ENCODE assay signal across 13 cellular contexts in the genomic region with DNA sequence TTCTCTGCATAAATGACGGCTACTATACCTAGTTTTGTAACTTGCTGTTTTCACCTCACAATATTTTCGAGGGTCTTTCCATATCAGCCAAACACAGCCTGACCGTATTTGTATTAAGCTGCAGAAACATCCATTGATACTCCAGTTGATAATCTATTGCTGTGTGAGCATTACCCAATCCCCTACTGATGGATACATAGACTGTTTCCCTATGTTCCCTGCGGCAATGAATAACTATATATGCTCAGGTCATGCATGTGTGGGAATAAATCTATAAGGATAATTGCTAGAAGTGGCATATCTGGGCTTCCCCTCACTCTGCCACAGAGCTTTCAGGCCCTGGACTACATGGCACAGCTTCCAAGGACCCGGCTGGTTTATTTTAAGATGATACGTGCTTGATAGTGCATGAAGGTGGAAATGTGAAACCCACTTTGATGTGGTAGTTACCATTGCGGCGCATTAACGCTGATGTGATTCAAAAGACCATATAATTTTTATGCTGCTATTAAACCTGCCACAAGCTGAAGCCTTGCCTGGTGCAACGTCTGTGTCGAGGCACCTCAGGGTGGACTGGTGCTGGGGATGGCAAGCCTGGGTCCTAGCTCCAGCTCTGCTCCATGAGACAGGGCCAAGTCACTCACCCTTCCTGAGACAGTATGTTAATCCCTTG.
"Had no signal": no experiment of that assay in that cellular context is flagged by ENCODE, and none has a peak within 500 bp of the region (broad histone marks: within the 10 kb centered on the region; RNA-seq: fewer than 3 reads in every experiment).

No MANE protein-coding gene starts in this region.

- H3K9me3 ChIP-seq: breast epithelium had no signal

- H3K4me1 ChIP-seq: breast epithelium had no signal

- H3K36me3 ChIP-seq: breast epithelium had no signal

- ATAC-seq: activated CD4-positive, alpha-beta T cell treated with anti-CD3 and anti-CD28 coated beads for 36 hours; esophagus mucosa; left cardiac atrium; naive thymus-derived CD4-positive, alpha-beta T cell had no signal

- H3K27ac ChIP-seq: breast epithelium, dorsolateral prefrontal cortex had no signal

- H3K27me3 ChIP-seq: breast epithelium, dorsolateral prefrontal cortex had no signal

- DNase-seq: activated CD4-positive, alpha-beta memory T cell treated with anti-CD3 and anti-CD28 coated beads, Interleukin-2, amount 10 ng/mL, durations not matched to agents 7 days and 5 days; activated CD4-positive, alpha-beta T cell treated with anti-CD3 and anti-CD28 coated beads for 36 hours; activated naive CD4-positive, alpha-beta T cell; aorta; dorsolateral prefrontal cortex; left cardiac atrium; naive thymus-derived CD4-positive, alpha-beta T cell; retina; small intestine had no signal

- FAIRE-seq: endometrium, small intestine, urothelium cell line had no signal

- H3K4me3 ChIP-seq: breast epithelium, dorsolateral prefrontal cortex had no signal
